Comparison of ENCODE assay signal across 10 cellular contexts in the genomic region with DNA sequence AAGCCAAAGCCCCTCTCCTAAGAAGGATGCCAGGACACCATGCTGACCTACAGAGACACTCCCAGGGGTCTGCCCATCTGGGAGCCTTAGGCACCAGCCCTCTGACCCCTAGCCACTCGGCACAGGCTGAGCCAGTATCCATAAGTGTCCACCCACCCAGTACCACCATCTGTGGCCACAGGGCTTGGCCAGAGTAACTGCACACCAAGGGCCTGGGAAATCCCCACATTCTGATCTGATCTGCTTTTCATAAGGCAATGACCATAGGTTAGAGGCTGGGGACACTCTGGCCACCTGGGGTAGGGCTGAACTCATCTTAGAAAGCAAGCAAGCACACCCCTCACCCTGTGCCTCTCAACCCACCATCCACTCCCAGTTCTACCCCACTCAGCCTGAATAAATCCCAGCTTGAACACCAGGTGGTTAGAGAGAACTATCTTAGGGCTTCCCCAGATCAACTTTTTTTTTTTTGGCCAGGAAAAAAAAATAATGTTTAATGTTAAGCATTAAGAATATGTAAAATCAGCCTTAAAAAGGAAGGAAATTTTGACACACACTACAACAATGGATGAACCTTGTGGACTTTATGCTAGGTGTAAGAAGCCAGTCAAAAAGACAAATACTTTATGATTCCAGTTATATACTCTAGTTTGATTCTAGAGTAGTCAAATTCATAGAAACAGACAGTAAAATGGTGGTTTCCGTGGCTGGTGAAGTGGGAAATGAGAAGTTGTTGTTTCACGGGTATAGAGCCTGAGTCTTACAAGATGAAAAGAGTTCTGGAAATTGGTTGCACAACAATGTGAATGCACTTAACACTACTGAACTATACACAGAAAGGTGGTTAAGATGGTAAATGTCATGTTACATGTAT. TPM values are rescaled to one million over a fixed set of nuclear protein-coding genes. Genes with fewer than 3 reads are reported as not detected.
DNase-seq lines count a peak whose midpoint lies in the region; ATAC-seq and TF ChIP-seq lines count a peak whose summit lies in the region.
"Had no signal": no experiment of that assay in that cellular context is flagged by ENCODE, and none has a peak within 500 bp of the region (broad histone marks: within the 10 kb centered on the region; RNA-seq: fewer than 3 reads in every experiment).

No MANE protein-coding gene starts in this region.

- intact Hi-C loops in activated B cell treated with CpG ODN at 0.5 μM for 24 hours (cut with micrococcal nuclease): no loop called here

- H3K27ac ChIP-seq in neutrophil: peak overlapping the region; percentile 8

- peaks cover 8% of the 10 kb centered on the region for H3K4me1 Mint-ChIP-seq in activated B cell treated with CpG ODN at 0.5 μM for 24 hours

- CTCF ChIA-PET in activated B cell treated with CpG ODN at 0.5 μM for 24 hours (lab: Charles Lee): no interaction called here

- ATAC-seq in HG02973 (IDR thresholded peaks at IDR 0.05; ENCODE audit: unreplicated experiment): peak; percentile 37
- ATAC-seq in activated B cell treated with CpG ODN at 0.5 μM for 24 hours (ENCODE audit: low read depth): no peak
- no peak for ATAC-seq in HG03460 (IDR thresholded peaks at IDR 0.05; ENCODE audit: unreplicated experiment)

- no peak overlapping the region for H3K4me3 Mint-ChIP-seq in activated B cell treated with CpG ODN at 0.5 μM for 24 hours

- H3K4me1 ChIP-seq in neutrophil (ENCODE audit: control insufficient read depth in 1 of 2, insufficient read depth in 1 of 2, low read depth in 1 of 2, low read length in 1 of 2): peaks cover 4 to 7% of the 10 kb centered on the region in 2 experiments

- H3K36me3 Mint-ChIP-seq in activated B cell treated with CpG ODN at 0.5 μM for 24 hours (ENCODE audit: low read depth): peaks cover 37% of the 10 kb centered on the region

- no peak for TF ChIP-seq CTCF in activated B cell treated with CpG ODN at 0.5 μM for 24 hours (IDR thresholded peaks at IDR 0.05)
- TF ChIP-seq CTCF in neutrophil (IDR thresholded peaks at IDR 0.05): no peak

- POLR2A ChIA-PET in activated B cell treated with CpG ODN at 0.5 μM for 24 hours (lab: Charles Lee): no interaction called here

- H3K4me3 ChIP-seq in neutrophil (ENCODE audit: low read depth in 1 of 2, low read length in 1 of 2): no peak overlapping the region
- H3K4me3 ChIP-seq: smooth muscle cell had no signal

- H3K27me3 ChIP-seq in neutrophil: no peaks in the 10 kb centered on the region

- peaks cover 44% of the 10 kb centered on the region for H3K36me3 ChIP-seq in neutrophil

- peak; percentile 70 for DNase-seq in activated CD8-positive, alpha-beta memory T cell treated with anti-CD3 and anti-CD28 coated beads for 24 hours
- DNase-seq in activated CD8-positive, alpha-beta memory T cell treated with anti-CD3 and anti-CD28 coated beads, Interleukin-2, amount 50 U/mL, for 4 hours: no peak
- DNase-seq in activated B cell treated with CpG ODN at 0.5 μM for 24 hours (no peak), putamen (ENCODE audit: low spot score) (no peak), NCI-H345 (lab: John Stamatoyannopoulos, UW) (no peak)
- DNase-seq: NCI-H526 treated with DMSO at 0.1 percent for 48 hours had no signal

- H3K9me3 ChIP-seq in neutrophil: no peaks in the 10 kb centered on the region

- H3K27ac Mint-ChIP-seq in activated B cell treated with CpG ODN at 0.5 μM for 24 hours: peak overlapping the region; percentile 30

- no peaks in the 10 kb centered on the region for H3K27me3 Mint-ChIP-seq in activated B cell treated with CpG ODN at 0.5 μM for 24 hours

- no peaks in the 10 kb centered on the region for H3K9me3 Mint-ChIP-seq in activated B cell treated with CpG ODN at 0.5 μM for 24 hours

RNA-seq across cellular contexts. Expression of gene GNPDA1, which starts 6.2 kb away (rescaled TPM):
- 14.2 and 15.0 TPM in 2 replicates for total RNA-seq in activated B cell treated with CpG ODN at 0.5 μM for 24 hours

RNA-seq across cellular contexts. Expression of gene RNF14, which starts 37.7 kb away (rescaled TPM):
- total RNA-seq in activated B cell treated with CpG ODN at 0.5 μM for 24 hours: 30.0 and 30.4 TPM in 2 replicates

RNA-seq across cellular contexts. Expression of gene PCDH12, which starts 48.6 kb away (rescaled TPM):
- total RNA-seq in activated B cell treated with CpG ODN at 0.5 μM for 24 hours: not detected in 2 replicates
- total RNA-seq: smooth muscle cell had no signal
